Comparison of ENCODE assay signal across 1 cellular context in the genomic region with DNA sequence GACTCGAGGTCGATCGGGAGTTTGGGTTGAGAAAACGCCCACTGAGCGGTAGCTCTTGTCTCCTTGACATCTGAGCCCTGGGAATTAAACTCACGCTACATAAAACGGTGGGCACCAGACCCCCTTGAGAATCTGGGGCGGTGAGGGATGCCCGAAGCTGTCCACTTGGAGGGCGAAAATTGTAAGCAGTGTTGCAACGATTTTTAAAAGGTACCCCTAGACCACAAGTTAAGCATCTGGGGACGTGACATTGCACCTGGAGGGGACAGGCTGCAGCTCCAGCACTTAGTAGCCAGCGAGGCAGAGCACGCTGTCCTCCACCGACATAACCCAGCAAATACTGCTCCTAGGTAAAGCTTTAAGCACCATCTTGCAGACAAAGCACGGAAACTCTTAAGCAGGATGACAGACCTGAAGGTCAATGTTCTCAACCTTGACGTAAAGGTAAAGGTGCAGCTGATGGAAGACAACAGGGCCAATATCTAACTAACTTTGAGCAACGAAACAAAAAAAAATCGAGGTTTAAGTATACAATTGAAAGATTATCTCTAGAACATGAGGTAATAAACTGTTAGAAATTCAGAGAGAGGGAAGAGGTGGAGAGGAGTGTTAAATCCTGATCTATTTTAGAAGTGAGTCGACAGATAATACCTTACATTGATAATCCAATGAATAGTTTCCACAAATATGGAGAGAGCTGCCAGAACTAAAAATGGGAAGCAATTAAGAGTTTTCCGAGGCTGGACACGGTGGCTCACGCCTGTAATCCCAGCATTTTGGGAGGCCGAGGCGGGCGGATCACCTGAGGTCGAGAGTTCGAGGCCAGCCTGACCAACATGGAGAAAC.
TF ChIP-seq lines count a peak whose summit lies in the region.

No MANE protein-coding gene starts in this region.

TF ChIP-seq in HepG2, 621 proteins besides CTCF, POLR2A, EP300 and RAD21 (continued from another document and continues in another):
- TF ChIP-seq, protein P1, sequence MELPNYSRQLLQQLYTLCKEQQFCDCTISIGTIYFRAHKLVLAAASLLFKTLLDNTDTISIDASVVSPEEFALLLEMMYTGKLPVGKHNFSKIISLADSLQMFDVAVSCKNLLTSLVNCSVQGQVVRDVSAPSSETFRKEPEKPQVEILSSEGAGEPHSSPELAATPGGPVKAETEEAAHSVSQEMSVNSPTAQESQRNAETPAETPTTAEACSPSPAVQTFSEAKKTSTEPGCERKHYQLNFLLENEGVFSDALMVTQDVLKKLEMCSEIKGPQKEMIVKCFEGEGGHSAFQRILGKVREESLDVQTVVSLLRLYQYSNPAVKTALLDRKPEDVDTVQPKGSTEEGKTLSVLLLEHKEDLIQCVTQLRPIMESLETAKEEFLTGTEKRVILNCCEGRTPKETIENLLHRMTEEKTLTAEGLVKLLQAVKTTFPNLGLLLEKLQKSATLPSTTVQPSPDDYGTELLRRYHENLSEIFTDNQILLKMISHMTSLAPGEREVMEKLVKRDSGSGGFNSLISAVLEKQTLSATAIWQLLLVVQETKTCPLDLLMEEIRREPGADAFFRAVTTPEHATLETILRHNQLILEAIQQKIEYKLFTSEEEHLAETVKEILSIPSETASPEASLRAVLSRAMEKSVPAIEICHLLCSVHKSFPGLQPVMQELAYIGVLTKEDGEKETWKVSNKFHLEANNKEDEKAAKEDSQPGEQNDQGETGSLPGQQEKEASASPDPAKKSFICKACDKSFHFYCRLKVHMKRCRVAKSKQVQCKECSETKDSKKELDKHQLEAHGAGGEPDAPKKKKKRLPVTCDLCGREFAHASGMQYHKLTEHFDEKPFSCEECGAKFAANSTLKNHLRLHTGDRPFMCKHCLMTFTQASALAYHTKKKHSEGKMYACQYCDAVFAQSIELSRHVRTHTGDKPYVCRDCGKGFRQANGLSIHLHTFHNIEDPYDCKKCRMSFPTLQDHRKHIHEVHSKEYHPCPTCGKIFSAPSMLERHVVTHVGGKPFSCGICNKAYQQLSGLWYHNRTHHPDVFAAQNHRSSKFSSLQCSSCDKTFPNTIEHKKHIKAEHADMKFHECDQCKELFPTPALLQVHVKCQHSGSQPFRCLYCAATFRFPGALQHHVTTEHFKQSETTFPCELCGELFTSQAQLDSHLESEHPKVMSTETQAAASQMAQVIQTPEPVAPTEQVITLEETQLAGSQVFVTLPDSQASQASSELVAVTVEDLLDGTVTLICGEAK (IDR thresholded peaks at IDR 0.05) = no peak
- TF ChIP-seq, protein P1 (CRISPR knock-in tag; IDR thresholded peaks at IDR 0.05) = peak; percentile 56; the same call in 1 of the 2 replicates
- TF ChIP-seq MIER2 (CRISPR knock-in tag; IDR thresholded peaks at IDR 0.05) = no peak
- TF ChIP-seq, protein P2, sequence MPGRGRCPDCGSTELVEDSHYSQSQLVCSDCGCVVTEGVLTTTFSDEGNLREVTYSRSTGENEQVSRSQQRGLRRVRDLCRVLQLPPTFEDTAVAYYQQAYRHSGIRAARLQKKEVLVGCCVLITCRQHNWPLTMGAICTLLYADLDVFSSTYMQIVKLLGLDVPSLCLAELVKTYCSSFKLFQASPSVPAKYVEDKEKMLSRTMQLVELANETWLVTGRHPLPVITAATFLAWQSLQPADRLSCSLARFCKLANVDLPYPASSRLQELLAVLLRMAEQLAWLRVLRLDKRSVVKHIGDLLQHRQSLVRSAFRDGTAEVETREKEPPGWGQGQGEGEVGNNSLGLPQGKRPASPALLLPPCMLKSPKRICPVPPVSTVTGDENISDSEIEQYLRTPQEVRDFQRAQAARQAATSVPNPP (CRISPR knock-in tag; IDR thresholded peaks at IDR 0.05) = no peak
- TF ChIP-seq ZNF350 (CRISPR knock-in tag; IDR thresholded peaks at IDR 0.05; ENCODE audit: borderline replicate concordance, low read depth) = no peak
- TF ChIP-seq ATRX (CRISPR knock-in tag; IDR thresholded peaks at IDR 0.05; ENCODE audit: borderline replicate concordance) = no peak
- no peak; the same call in 1 of the 2 replicates for TF ChIP-seq KDM2A (CRISPR knock-in tag; IDR thresholded peaks at IDR 0.05; ENCODE audit: borderline replicate concordance, low read depth)
- TF ChIP-seq PAWR (CRISPR knock-in tag; IDR thresholded peaks at IDR 0.05; ENCODE audit: borderline replicate concordance) = peak; percentile 37
- TF ChIP-seq, protein P3, sequence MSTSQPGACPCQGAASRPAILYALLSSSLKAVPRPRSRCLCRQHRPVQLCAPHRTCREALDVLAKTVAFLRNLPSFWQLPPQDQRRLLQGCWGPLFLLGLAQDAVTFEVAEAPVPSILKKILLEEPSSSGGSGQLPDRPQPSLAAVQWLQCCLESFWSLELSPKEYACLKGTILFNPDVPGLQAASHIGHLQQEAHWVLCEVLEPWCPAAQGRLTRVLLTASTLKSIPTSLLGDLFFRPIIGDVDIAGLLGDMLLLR (CRISPR knock-in tag; IDR thresholded peaks at IDR 0.05) = 0 out of 2 replicates have a peak, but pooled peaks have one; percentile 26
- TF ChIP-seq HES4 (CRISPR knock-in tag; IDR thresholded peaks at IDR 0.05; ENCODE audit: borderline replicate concordance) = 0 out of 2 replicates have a peak, but pooled peaks have one; percentile 67
- TF ChIP-seq GZF1 (CRISPR knock-in tag; IDR thresholded peaks at IDR 0.05) = 0 out of 2 replicates have a peak, but pooled peaks have one; percentile 6
- no peak for TF ChIP-seq ZFP36 (IDR thresholded peaks at IDR 0.05; ENCODE audit: borderline replicate concordance, low read depth, low read length, partially characterized antibody)
- TF ChIP-seq, protein P4, sequence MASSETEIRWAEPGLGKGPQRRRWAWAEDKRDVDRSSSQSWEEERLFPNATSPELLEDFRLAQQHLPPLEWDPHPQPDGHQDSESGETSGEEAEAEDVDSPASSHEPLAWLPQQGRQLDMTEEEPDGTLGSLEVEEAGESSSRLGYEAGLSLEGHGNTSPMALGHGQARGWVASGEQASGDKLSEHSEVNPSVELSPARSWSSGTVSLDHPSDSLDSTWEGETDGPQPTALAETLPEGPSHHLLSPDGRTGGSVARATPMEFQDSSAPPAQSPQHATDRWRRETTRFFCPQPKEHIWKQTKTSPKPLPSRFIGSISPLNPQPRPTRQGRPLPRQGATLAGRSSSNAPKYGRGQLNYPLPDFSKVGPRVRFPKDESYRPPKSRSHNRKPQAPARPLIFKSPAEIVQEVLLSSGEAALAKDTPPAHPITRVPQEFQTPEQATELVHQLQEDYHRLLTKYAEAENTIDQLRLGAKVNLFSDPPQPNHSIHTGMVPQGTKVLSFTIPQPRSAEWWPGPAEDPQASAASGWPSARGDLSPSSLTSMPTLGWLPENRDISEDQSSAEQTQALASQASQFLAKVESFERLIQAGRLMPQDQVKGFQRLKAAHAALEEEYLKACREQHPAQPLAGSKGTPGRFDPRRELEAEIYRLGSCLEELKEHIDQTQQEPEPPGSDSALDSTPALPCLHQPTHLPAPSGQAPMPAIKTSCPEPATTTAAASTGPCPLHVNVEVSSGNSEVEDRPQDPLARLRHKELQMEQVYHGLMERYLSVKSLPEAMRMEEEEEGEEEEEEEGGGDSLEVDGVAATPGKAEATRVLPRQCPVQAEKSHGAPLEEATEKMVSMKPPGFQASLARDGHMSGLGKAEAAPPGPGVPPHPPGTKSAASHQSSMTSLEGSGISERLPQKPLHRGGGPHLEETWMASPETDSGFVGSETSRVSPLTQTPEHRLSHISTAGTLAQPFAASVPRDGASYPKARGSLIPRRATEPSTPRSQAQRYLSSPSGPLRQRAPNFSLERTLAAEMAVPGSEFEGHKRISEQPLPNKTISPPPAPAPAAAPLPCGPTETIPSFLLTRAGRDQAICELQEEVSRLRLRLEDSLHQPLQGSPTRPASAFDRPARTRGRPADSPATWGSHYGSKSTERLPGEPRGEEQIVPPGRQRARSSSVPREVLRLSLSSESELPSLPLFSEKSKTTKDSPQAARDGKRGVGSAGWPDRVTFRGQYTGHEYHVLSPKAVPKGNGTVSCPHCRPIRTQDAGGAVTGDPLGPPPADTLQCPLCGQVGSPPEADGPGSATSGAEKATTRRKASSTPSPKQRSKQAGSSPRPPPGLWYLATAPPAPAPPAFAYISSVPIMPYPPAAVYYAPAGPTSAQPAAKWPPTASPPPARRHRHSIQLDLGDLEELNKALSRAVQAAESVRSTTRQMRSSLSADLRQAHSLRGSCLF (CRISPR knock-in tag; IDR thresholded peaks at IDR 0.05; ENCODE audit: borderline replicate concordance) = no peak
- TF ChIP-seq, protein P5, sequence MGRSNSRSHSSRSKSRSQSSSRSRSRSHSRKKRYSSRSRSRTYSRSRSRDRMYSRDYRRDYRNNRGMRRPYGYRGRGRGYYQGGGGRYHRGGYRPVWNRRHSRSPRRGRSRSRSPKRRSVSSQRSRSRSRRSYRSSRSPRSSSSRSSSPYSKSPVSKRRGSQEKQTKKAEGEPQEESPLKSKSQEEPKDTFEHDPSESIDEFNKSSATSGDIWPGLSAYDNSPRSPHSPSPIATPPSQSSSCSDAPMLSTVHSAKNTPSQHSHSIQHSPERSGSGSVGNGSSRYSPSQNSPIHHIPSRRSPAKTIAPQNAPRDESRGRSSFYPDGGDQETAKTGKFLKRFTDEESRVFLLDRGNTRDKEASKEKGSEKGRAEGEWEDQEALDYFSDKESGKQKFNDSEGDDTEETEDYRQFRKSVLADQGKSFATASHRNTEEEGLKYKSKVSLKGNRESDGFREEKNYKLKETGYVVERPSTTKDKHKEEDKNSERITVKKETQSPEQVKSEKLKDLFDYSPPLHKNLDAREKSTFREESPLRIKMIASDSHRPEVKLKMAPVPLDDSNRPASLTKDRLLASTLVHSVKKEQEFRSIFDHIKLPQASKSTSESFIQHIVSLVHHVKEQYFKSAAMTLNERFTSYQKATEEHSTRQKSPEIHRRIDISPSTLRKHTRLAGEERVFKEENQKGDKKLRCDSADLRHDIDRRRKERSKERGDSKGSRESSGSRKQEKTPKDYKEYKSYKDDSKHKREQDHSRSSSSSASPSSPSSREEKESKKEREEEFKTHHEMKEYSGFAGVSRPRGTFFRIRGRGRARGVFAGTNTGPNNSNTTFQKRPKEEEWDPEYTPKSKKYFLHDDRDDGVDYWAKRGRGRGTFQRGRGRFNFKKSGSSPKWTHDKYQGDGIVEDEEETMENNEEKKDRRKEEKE (IDR thresholded peaks at IDR 0.05) = no peak
- TF ChIP-seq TBX3 (IDR thresholded peaks at IDR 0.05; ENCODE audit: borderline replicate concordance) = no peak
- TF ChIP-seq TMF1 (CRISPR knock-in tag; IDR thresholded peaks at IDR 0.05; ENCODE audit: low read depth) = no peak
- TF ChIP-seq ZNF510 (CRISPR knock-in tag; IDR thresholded peaks at IDR 0.05; ENCODE audit: low read depth) = 0 out of 2 replicates have a peak, but pooled peaks have one; percentile 54
- TF ChIP-seq, protein P6, sequence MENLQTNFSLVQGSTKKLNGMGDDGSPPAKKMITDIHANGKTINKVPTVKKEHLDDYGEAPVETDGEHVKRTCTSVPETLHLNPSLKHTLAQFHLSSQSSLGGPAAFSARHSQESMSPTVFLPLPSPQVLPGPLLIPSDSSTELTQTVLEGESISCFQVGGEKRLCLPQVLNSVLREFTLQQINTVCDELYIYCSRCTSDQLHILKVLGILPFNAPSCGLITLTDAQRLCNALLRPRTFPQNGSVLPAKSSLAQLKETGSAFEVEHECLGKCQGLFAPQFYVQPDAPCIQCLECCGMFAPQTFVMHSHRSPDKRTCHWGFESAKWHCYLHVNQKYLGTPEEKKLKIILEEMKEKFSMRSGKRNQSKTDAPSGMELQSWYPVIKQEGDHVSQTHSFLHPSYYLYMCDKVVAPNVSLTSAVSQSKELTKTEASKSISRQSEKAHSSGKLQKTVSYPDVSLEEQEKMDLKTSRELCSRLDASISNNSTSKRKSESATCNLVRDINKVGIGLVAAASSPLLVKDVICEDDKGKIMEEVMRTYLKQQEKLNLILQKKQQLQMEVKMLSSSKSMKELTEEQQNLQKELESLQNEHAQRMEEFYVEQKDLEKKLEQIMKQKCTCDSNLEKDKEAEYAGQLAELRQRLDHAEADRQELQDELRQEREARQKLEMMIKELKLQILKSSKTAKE (CRISPR knock-in tag; IDR thresholded peaks at IDR 0.05; ENCODE audit: borderline replicate concordance) = 0 out of 2 replicates have a peak, but pooled peaks have one; percentile 58
- TF ChIP-seq TCF12 (IDR thresholded peaks at IDR 0.05) = no peak
- TF ChIP-seq TCF12 (CRISPR knock-in tag; IDR thresholded peaks at IDR 0.05) = peak; percentile 22; the same call in 1 of the 2 replicates
